Comparison of ENCODE assay signal across 24 cellular contexts in genomic region chr12:25401547-25402345, GRCh38.
"Had no signal": no experiment of that assay in that cellular context is flagged by ENCODE, and none has a peak within 500 bp of the region (broad histone marks: within the 10 kb centered on the region; RNA-seq: fewer than 3 reads in every experiment).

No MANE protein-coding gene starts in this region.

- H3K27ac ChIP-seq: coronary artery, dorsolateral prefrontal cortex, foreskin keratinocyte, parathyroid adenoma, prostate gland, skin epidermis, testis, tibial nerve, upper lobe of right lung, vagina had no signal

- H3K9me3 ChIP-seq: prostate gland, testis, tibial nerve, upper lobe of right lung, vagina had no signal

- H3K4me1 ChIP-seq: foreskin keratinocyte, parathyroid adenoma, prostate gland, testis, tibial nerve, upper lobe of right lung, vagina had no signal

- H3K4me3 ChIP-seq: coronary artery, dorsolateral prefrontal cortex, lung, prostate gland, skin epidermis, testis, tibial nerve, upper lobe of right lung, vagina had no signal

- ATAC-seq: foreskin keratinocyte; left colon; left ventricle myocardium superior; sciatic nerve; stimulated activated naive B cell treated with anti-CD40 and anti-IgM and Interleukin-4, amounts not matched to agents 10 μg/mL and 1 μg/mL and 100 μg/mL, for 72 hours; stimulated activated naive CD8-positive, alpha-beta T cell treated with anti-CD3 and anti-CD28 coated beads, Interleukin-15, amount 100 ng/mL, for 72 hours; upper lobe of right lung had no signal

- H3K27me3 ChIP-seq: foreskin keratinocyte, testis, tibial nerve, upper lobe of right lung, vagina had no signal

- H3K79me2 ChIP-seq: parathyroid adenoma had no signal

- H2AFZ ChIP-seq: parathyroid adenoma had no signal

- DNase-seq: dorsolateral prefrontal cortex; effector CD8-positive, alpha-beta T cell; foreskin keratinocyte; immature natural killer cell; left colon; left ventricle myocardium superior; mesendoderm; naive B cell; occipital lobe; retina; stimulated activated CD4-positive, alpha-beta T cell treated with anti-CD3 and anti-CD28 coated beads, Interleukin-2, amount 100 ng/mL, for 24 hours; stimulated activated CD4-positive, alpha-beta T cell treated with anti-CD3 and anti-CD28 coated beads, Interleukin-4, amount 100 ng/mL, for 4 hours; stimulated activated naive B cell treated with anti-CD40 and anti-IgM and Interleukin-4, amounts not matched to agents 10 μg/mL and 1 μg/mL and 100 μg/mL, for 72 hours; stimulated activated naive CD8-positive, alpha-beta T cell treated with anti-CD3 and anti-CD28 coated beads, Interleukin-15, amount 100 ng/mL, for 72 hours; testis; upper lobe of right lung had no signal

- H3K36me3 ChIP-seq: prostate gland, tibial nerve, upper lobe of right lung, vagina had no signal

- H3K9ac ChIP-seq: parathyroid adenoma had no signal
